8 cellular contexts compared by ENCODE assay signal in genomic region chr17:17782425-17783120, GRCh38. TPM values are rescaled to one million over a fixed set of nuclear protein-coding genes. Genes with fewer than 3 reads are reported as not detected.
DNase-seq lines count a peak whose midpoint lies in the region; ATAC-seq lines count a peak whose summit lies in the region.

No MANE protein-coding gene starts in this region.

- no peaks in the 10 kb centered on the region for H3K36me3 ChIP-seq in Karpas-422 (ENCODE audit: insufficient read depth, low read length)

- H3K27me3 ChIP-seq in Karpas-422 (ENCODE audit: low read length): no peaks in the 10 kb centered on the region

- DNase-seq in NCI-H345 (lab: John Stamatoyannopoulos, UW): peak; percentile 61
- DNase-seq in NCI-H345 treated with DMSO at 0.1 percent for 48 hours (lab: John Stamatoyannopoulos, UW; ENCODE audit: unreplicated experiment): no peak
- DNase-seq in Karpas-422: peak; percentile 93
- peak; percentile 15 for DNase-seq in iris pigment epithelial cell (ENCODE audit: low read depth)
- DNase-seq in stimulated activated naive CD8-positive, alpha-beta T cell treated with anti-CD3 and anti-CD28 coated beads, Interleukin-15, Interleukin-2, amounts not matched to agents 100 U/mL and 50 U/mL, for 24 hours: peak; percentile 16
- no peak for DNase-seq in activated gamma-delta T cell (lab: John Stamatoyannopoulos, UW)
- DNase-seq in A172 (ENCODE audit: low spot score): no peak

- peak overlapping the region; percentile 88 for H3K4me2 ChIP-seq in Karpas-422 (ENCODE audit: low read depth, low read length, poor library complexity, severe bottlenecking)

- peak overlapping the region; percentile 100 for H3K27ac ChIP-seq in Karpas-422 (ENCODE audit: low read length)
- peak overlapping the region; percentile 93 for H3K27ac ChIP-seq in angular gyrus (ENCODE audit: low read depth, low read length)

- peak overlapping the region; percentile 66 for H3K4me3 ChIP-seq in Karpas-422 (ENCODE audit: low read length)

- no peaks in the 10 kb centered on the region for H3K9me3 ChIP-seq in Karpas-422 (ENCODE audit: low read length)

- H3K79me2 ChIP-seq in Karpas-422 (ENCODE audit: low read length): peaks cover 48% of the 10 kb centered on the region

- ATAC-seq in stimulated activated naive CD8-positive, alpha-beta T cell treated with anti-CD3 and anti-CD28 coated beads, Interleukin-15, Interleukin-2, amounts not matched to agents 100 U/mL and 50 U/mL, for 24 hours: no peak

- no peak overlapping the region for H2AFZ ChIP-seq in Karpas-422 (ENCODE audit: low read length)

- H4K20me1 ChIP-seq in Karpas-422 (ENCODE audit: insufficient read depth, low read depth, low read length): no peaks in the 10 kb centered on the region

- H3K9me2 ChIP-seq in Karpas-422 (replicated peaks; ENCODE audit: insufficient read depth, low read length): no peaks in the 10 kb centered on the region

- H3K9ac ChIP-seq in Karpas-422 (ENCODE audit: low read length): peak overlapping the region; percentile 79

- H3K4me1 ChIP-seq in Karpas-422 (ENCODE audit: low read length): peaks cover 77% of the 10 kb centered on the region

RNA-seq across cellular contexts. Expression of gene SREBF1, which starts 54.2 kb away (rescaled TPM):
- total RNA-seq in Karpas-422 (2014; rRNA removed; shearing (Covaris generic); ENCODE audit: low replicate concordance): 52.0 and 103 TPM in 2 replicates
- 92.5 and 132 TPM in 2 replicates for total RNA-seq in A172 (2014; rRNA removed; shearing (Covaris generic))

Comparison
In these comparisons a context has a peak if more than half of its experiments do, and no peak if none do; other contexts are left out.
1. DNase-seq: peak in NCI-H345 (single experiment), Karpas-422 (single experiment), iris pigment epithelial cell (single experiment) and stimulated activated naive CD8-positive, alpha-beta T cell treated with anti-CD3 and anti-CD28 coated beads, Interleukin-15, Interleukin-2, amounts not matched to agents 100 U/mL and 50 U/mL, for 24 hours (single experiment); none in NCI-H345 treated with DMSO at 0.1 percent for 48 hours (single experiment), activated gamma-delta T cell (single experiment) and A172 (single experiment).